Comparison of ENCODE assay signal across 24 cellular contexts in the genomic region with DNA sequence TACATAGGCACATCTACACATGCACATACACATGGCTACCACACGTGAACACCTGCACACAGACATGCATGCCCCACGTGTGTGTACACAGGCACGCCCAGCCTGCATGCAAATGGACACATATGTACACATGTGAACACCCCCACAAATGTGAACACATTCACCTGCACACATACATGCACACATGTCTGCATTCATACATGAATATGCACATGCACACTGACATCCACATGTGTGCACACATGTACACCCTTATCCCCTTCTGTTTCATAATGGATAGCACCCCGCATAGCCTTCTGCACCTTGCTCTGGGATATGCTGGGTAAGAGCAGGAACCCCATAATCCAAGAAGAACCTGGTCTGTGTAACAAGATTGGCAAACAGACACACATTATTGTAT.
"Had no signal": no experiment of that assay in that cellular context is flagged by ENCODE, and none has a peak within 500 bp of the region (broad histone marks: within the 10 kb centered on the region; RNA-seq: fewer than 3 reads in every experiment).

No MANE protein-coding gene starts in this region.

- H3K4me3 Mint-ChIP-seq: activated CD4-positive, alpha-beta memory T cell treated with anti-CD3 and anti-CD28 coated beads, Interleukin-2, amount 10 ng/mL, durations not matched to agents 7 days and 5 days; activated CD4-positive, alpha-beta T cell treated with anti-CD3 and anti-CD28 coated beads for 36 hours; activated naive CD4-positive, alpha-beta T cell treated with anti-CD3 and anti-CD28 coated beads for 36 hours; activated naive CD8-positive, alpha-beta T cell; activated T-helper 17 cell treated with anti-CD3 and anti-CD28 coated beads, Interleukin-2, amount 50 U/mL, for 72 hours had no signal

- H3K27me3 Mint-ChIP-seq: activated CD4-positive, alpha-beta memory T cell treated with anti-CD3 and anti-CD28 coated beads, Interleukin-2, amount 10 ng/mL, durations not matched to agents 7 days and 5 days; activated CD4-positive, alpha-beta T cell treated with anti-CD3 and anti-CD28 coated beads for 36 hours; activated naive CD8-positive, alpha-beta T cell; activated T-helper 17 cell treated with anti-CD3 and anti-CD28 coated beads, Interleukin-2, amount 50 U/mL, for 72 hours had no signal

- H3K9me3 Mint-ChIP-seq: activated CD4-positive, alpha-beta memory T cell treated with anti-CD3 and anti-CD28 coated beads, Interleukin-2, amount 10 ng/mL, durations not matched to agents 7 days and 5 days; activated naive CD4-positive, alpha-beta T cell treated with anti-CD3 and anti-CD28 coated beads for 36 hours; activated T-helper 17 cell treated with anti-CD3 and anti-CD28 coated beads, Interleukin-2, amount 50 U/mL, for 72 hours had no signal

- H3K27ac Mint-ChIP-seq: activated CD4-positive, alpha-beta memory T cell treated with anti-CD3 and anti-CD28 coated beads, Interleukin-2, amount 10 ng/mL, durations not matched to agents 7 days and 5 days; activated CD4-positive, alpha-beta T cell treated with anti-CD3 and anti-CD28 coated beads for 36 hours; activated naive CD4-positive, alpha-beta T cell treated with anti-CD3 and anti-CD28 coated beads for 36 hours; activated naive CD8-positive, alpha-beta T cell; activated T-helper 17 cell treated with anti-CD3 and anti-CD28 coated beads, Interleukin-2, amount 50 U/mL, for 72 hours had no signal

- H3K9ac ChIP-seq: SK-N-SH had no signal

- FAIRE-seq: K562 had no signal

- H3K4me1 ChIP-seq: breast epithelium, SJCRH30 had no signal

- H3K4me2 ChIP-seq: SK-N-SH had no signal

- H3K36me3 Mint-ChIP-seq: activated naive CD8-positive, alpha-beta T cell had no signal

- ATAC-seq: activated CD4-positive, alpha-beta T cell treated with anti-CD3 and anti-CD28 coated beads for 36 hours; activated T-helper 17 cell treated with anti-CD3 and anti-CD28 coated beads, Interleukin-2, amount 50 U/mL, for 72 hours; K562 had no signal

- H3K27me3 ChIP-seq: breast epithelium had no signal

- DNase-seq: activated CD4-positive, alpha-beta memory T cell treated with anti-CD3 and anti-CD28 coated beads, Interleukin-2, amount 10 ng/mL, durations not matched to agents 7 days and 5 days; activated CD4-positive, alpha-beta T cell treated with anti-CD3 and anti-CD28 coated beads for 36 hours; activated CD4-positive, alpha-beta T cell treated with anti-CD3 and anti-CD28 coated beads, Interleukin-2, amount 50 U/mL, for 1 hour; activated gamma-delta T cell; activated naive CD4-positive, alpha-beta T cell treated with anti-CD3 and anti-CD28 coated beads for 36 hours; activated T-cell treated with anti-CD3 and anti-CD28 coated beads for 4 hours; activated T-cell treated with anti-CD3 and anti-CD28 coated beads, Interleukin-2, amount 50 U/mL, for 48 hours; amygdala; central memory CD4-positive, alpha-beta T cell; Karpas-422; MM.1S; NCI-H1105 treated with DMSO at 0.1 percent for 48 hours; NCI-H1436 treated with DMSO at 0.1 percent for 48 hours; NCI-H2081; NCI-H526 treated with DMSO at 0.1 percent for 48 hours; NCI-H82; SJCRH30; SK-N-SH; T-helper 1 cell had no signal

- H3K9me3 ChIP-seq: breast epithelium, SJCRH30, SK-N-SH had no signal

- H3K4me1 Mint-ChIP-seq: activated CD4-positive, alpha-beta memory T cell treated with anti-CD3 and anti-CD28 coated beads, Interleukin-2, amount 10 ng/mL, durations not matched to agents 7 days and 5 days; activated CD4-positive, alpha-beta T cell treated with anti-CD3 and anti-CD28 coated beads for 36 hours; activated T-helper 17 cell treated with anti-CD3 and anti-CD28 coated beads, Interleukin-2, amount 50 U/mL, for 72 hours had no signal

- H3K27ac ChIP-seq: breast epithelium, SJCRH30, VCaP had no signal

- H3K4me3 ChIP-seq: breast epithelium, K562, SJCRH30 had no signal

- H3K36me3 ChIP-seq: breast epithelium, SJCRH30 had no signal
